ENCODE assay signal across 27 cellular contexts in genomic region chr19:47490031-47490430, GRCh38. TPM values are rescaled to one million over a fixed set of nuclear protein-coding genes. Genes with fewer than 3 reads are reported as not detected.
DNase-seq lines count a peak whose midpoint lies in the region; ATAC-seq, FAIRE-seq and TF ChIP-seq lines count a peak whose summit lies in the region.
"Had no signal": no experiment of that assay in that cellular context is flagged by ENCODE, and none has a peak within 500 bp of the region (broad histone marks: within the 10 kb centered on the region; RNA-seq: fewer than 3 reads in every experiment).

No MANE protein-coding gene starts in this region.

- peak overlapping the region in 4 of 7 donors; percentile 48 to 89 (median 82) for H3K27ac Mint-ChIP-seq in CD4-positive, alpha-beta memory T cell
- H3K27ac Mint-ChIP-seq in activated naive CD8-positive, alpha-beta T cell treated with anti-CD3 and anti-CD28 coated beads, Interleukin-2, amount 50 U/mL, for 24 hours = peak overlapping the region; percentile 38
- peak overlapping the region; percentile 26 for H3K27ac Mint-ChIP-seq in memory B cell
- H3K27ac Mint-ChIP-seq: activated B cell treated with CpG ODN at 0.5 μM for 24 hours had no signal

- no peak for DNase-seq in CD4-positive, alpha-beta memory T cell
- no peak for DNase-seq in activated naive CD8-positive, alpha-beta T cell treated with anti-CD3 and anti-CD28 coated beads, Interleukin-2, amount 50 U/mL, for 24 hours
- DNase-seq in memory B cell (ENCODE audit: low spot score in 2 of 2) = no peak
- DNase-seq in urothelium cell line (ENCODE audit: low spot score) = no peak
- DNase-seq in NK-92 treated with Interleukin-12 subunit alpha and Interleukin-12 subunit beta, amount 100 ng/mL, for 24 hours (lab: John Stamatoyannopoulos, UW) = no peak
- DNase-seq in left lobe of liver (ENCODE audit: low spot score) = no peak
- DNase-seq: activated B cell treated with CpG ODN at 0.5 μM for 24 hours; activated gamma-delta T cell treated with Interleukin-2 at 50 U/mL for 16 hours; anterior cingulate cortex; dermis blood vessel endothelial cell; DND-41; H7; MG63; NCI-H1417 treated with DMSO at 0.1 percent for 48 hours; NCI-H2081 treated with DMSO at 0.1 percent for 48 hours; NCI-H446 treated with DMSO at 0.1 percent for 48 hours; PC-3; SHP77; small intestine; stimulated activated CD4-positive, alpha-beta T cell treated with anti-CD3 and anti-CD28 coated beads, Interleukin-1b, Interleukin-23, amount 100 ng/mL, for 48 hours; T1000; testis had no signal

- H3K36me3 Mint-ChIP-seq in CD4-positive, alpha-beta memory T cell = peaks cover 7 to 31% of the 10 kb centered on the region in 2 donors
- H3K36me3 Mint-ChIP-seq in activated naive CD8-positive, alpha-beta T cell treated with anti-CD3 and anti-CD28 coated beads, Interleukin-2, amount 50 U/mL, for 24 hours (ENCODE audit: low read depth) = peaks cover 7% of the 10 kb centered on the region
- peaks cover 12% of the 10 kb centered on the region for H3K36me3 Mint-ChIP-seq in memory B cell

- H3K9me3 Mint-ChIP-seq in CD4-positive, alpha-beta memory T cell = peaks cover 0 to 2% (median 0%) of the 10 kb centered on the region in 8 donors
- no peaks in the 10 kb centered on the region for H3K9me3 Mint-ChIP-seq in activated naive CD8-positive, alpha-beta T cell treated with anti-CD3 and anti-CD28 coated beads, Interleukin-2, amount 50 U/mL, for 24 hours
- H3K9me3 Mint-ChIP-seq in memory B cell = no peaks in the 10 kb centered on the region
- H3K9me3 Mint-ChIP-seq: activated B cell treated with CpG ODN at 0.5 μM for 24 hours, IgD-negative memory B cell had no signal

- FAIRE-seq in urothelium cell line (lab: Jason Lieb, UNC) = no peak
- FAIRE-seq: small intestine had no signal

- H3K4me3 Mint-ChIP-seq in CD4-positive, alpha-beta memory T cell = no peak overlapping the region
- H3K4me3 Mint-ChIP-seq in activated naive CD8-positive, alpha-beta T cell treated with anti-CD3 and anti-CD28 coated beads, Interleukin-2, amount 50 U/mL, for 24 hours = no peak overlapping the region
- H3K4me3 Mint-ChIP-seq in memory B cell = no peak overlapping the region
- H3K4me3 Mint-ChIP-seq: activated B cell treated with CpG ODN at 0.5 μM for 24 hours had no signal

- H3K27ac ChIP-seq in CD4-positive, alpha-beta memory T cell (ENCODE audit: low read depth, low read length) = no peak overlapping the region
- H3K27ac ChIP-seq: BLaER1 treated with 17β-estradiol and CSF1 and Interleukin-3, amounts not matched to agents 10 nM and 100 nM; testis; vagina had no signal

- peaks cover 41% of the 10 kb centered on the region for H3K36me3 ChIP-seq in CD4-positive, alpha-beta memory T cell (ENCODE audit: insufficient read depth, low read length)

- ATAC-seq in activated naive CD8-positive, alpha-beta T cell treated with anti-CD3 and anti-CD28 coated beads, Interleukin-2, amount 50 U/mL, for 24 hours = no peak
- ATAC-seq in memory B cell (ENCODE audit: low read depth) (no peak), HG02588 (IDR thresholded peaks at IDR 0.05; ENCODE audit: unreplicated experiment) (no peak), left lobe of liver (no peak)
- ATAC-seq: PC-3 had no signal

- intact Hi-C loops in CD4-positive, alpha-beta memory T cell (cut with micrococcal nuclease) = no loop called here

- H3K4me1 Mint-ChIP-seq in CD4-positive, alpha-beta memory T cell = peaks cover 9 to 25% (median 9%) of the 10 kb centered on the region in 4 donors
- H3K4me1 Mint-ChIP-seq in activated naive CD8-positive, alpha-beta T cell treated with anti-CD3 and anti-CD28 coated beads, Interleukin-2, amount 50 U/mL, for 24 hours = peaks cover 23% of the 10 kb centered on the region
- H3K4me1 Mint-ChIP-seq in memory B cell = peaks cover 15% of the 10 kb centered on the region

- H3K27me3 Mint-ChIP-seq in CD4-positive, alpha-beta memory T cell = no peaks in the 10 kb centered on the region
- no peaks in the 10 kb centered on the region for H3K27me3 Mint-ChIP-seq in activated naive CD8-positive, alpha-beta T cell treated with anti-CD3 and anti-CD28 coated beads, Interleukin-2, amount 50 U/mL, for 24 hours
- H3K27me3 Mint-ChIP-seq in memory B cell = no peaks in the 10 kb centered on the region
- H3K27me3 Mint-ChIP-seq: activated B cell treated with CpG ODN at 0.5 μM for 24 hours, IgD-negative memory B cell had no signal

- CTCF ChIA-PET in CD4-positive, alpha-beta memory T cell (lab: Charles Lee; ENCODE audit: partially characterized antibody) = no interaction called here

- POLR2A ChIA-PET in CD4-positive, alpha-beta memory T cell (lab: Charles Lee; ENCODE audit: partially characterized antibody) = no interaction called here

- peaks cover 7% of the 10 kb centered on the region for H3K4me1 ChIP-seq in CD4-positive, alpha-beta memory T cell (ENCODE audit: insufficient read depth, low read length)
- H3K4me1 ChIP-seq: testis had no signal

- peak; percentile 9 for TF ChIP-seq POLR2A in GM19193 (IDR thresholded peaks at IDR 0.05; ENCODE audit: extremely low read depth, insufficient read depth, insufficient read length)

- H3K9me3 ChIP-seq in CD4-positive, alpha-beta memory T cell (ENCODE audit: control insufficient read depth in 1 of 2, low read length in 2 of 2) = no peaks in the 10 kb centered on the region
- H3K9me3 ChIP-seq: BLaER1 treated with 17β-estradiol and CSF1 and Interleukin-3, amounts not matched to agents 10 nM and 100 nM; MG63; testis; vagina had no signal

- no peaks in the 10 kb centered on the region for H3K27me3 ChIP-seq in CD4-positive, alpha-beta memory T cell (ENCODE audit: insufficient read depth, low read length)
- H3K27me3 ChIP-seq: BLaER1 treated with 17β-estradiol and CSF1 and Interleukin-3, amounts not matched to agents 10 nM and 100 nM; MG63; testis; vagina had no signal

- H3K4me3 ChIP-seq in CD4-positive, alpha-beta memory T cell (ENCODE audit: low read length in 2 of 2) = no peak overlapping the region
- H3K4me3 ChIP-seq: BLaER1 treated with 17β-estradiol and CSF1 and Interleukin-3, amounts not matched to agents 10 nM and 100 nM; MG63; testis; vagina had no signal

RNA-seq across cellular contexts. Expression of gene KPTN, which starts 6.0 kb away (rescaled TPM):
- 1 to 10 TPM; 4.0 to 4.3 TPM for total RNA-seq in CD4-positive, alpha-beta memory T cell
- 10 to 100 TPM in 1 of 2 donors, 1 to 10 TPM in 1; 4.8 to 10.6 TPM for polyA plus RNA-seq in CD4-positive, alpha-beta memory T cell
- 6.6 TPM for total RNA-seq in left lobe of liver

RNA-seq across cellular contexts. Expression of gene SLC8A2, which starts 18.3 kb away (rescaled TPM):
- total RNA-seq in CD4-positive, alpha-beta memory T cell = not detected
- polyA plus RNA-seq in CD4-positive, alpha-beta memory T cell = not detected
- total RNA-seq in left lobe of liver = 0.10 TPM
- total RNA-seq: activated B cell treated with CpG ODN at 0.5 μM for 24 hours had no signal
- polyA plus RNA-seq: IgD-negative memory B cell had no signal

RNA-seq across cellular contexts. Expression of gene NAPA, which starts 24.8 kb away (rescaled TPM):
- 10 to 100 TPM; 84.1 to 88.1 TPM for total RNA-seq in CD4-positive, alpha-beta memory T cell
- 100 to 1,000 TPM in 1 of 2 donors, 10 to 100 TPM in 1; 90.8 to 129 TPM for polyA plus RNA-seq in CD4-positive, alpha-beta memory T cell
- 96.3 TPM for total RNA-seq in left lobe of liver

Comparison
In these comparisons a context has a peak if more than half of its experiments do, and no peak if none do; other contexts are left out.
1. H3K27ac Mint-ChIP-seq: peak in every context shown above with its lines; median percentile 82 in CD4-positive, alpha-beta memory T cell; 38 in activated naive CD8-positive, alpha-beta T cell treated with anti-CD3 and anti-CD28 coated beads, Interleukin-2, amount 50 U/mL, for 24 hours; 26 in memory B cell.